In genomic region chr3:148957586-148957985, GRCh38 we compare ENCODE assay signal across 8 cellular contexts. TPM values are rescaled to one million over a fixed set of nuclear protein-coding genes. Genes with fewer than 3 reads are reported as not detected.
A peak's percentile ranks its signal among the peaks of the same experiment; 100 is the strongest.
DNase-seq lines count a peak whose midpoint lies in the region; ATAC-seq and TF ChIP-seq lines count a peak whose summit lies in the region.

No MANE protein-coding gene starts in this region.

- no peaks in the 10 kb centered on the region for H4K20me1 ChIP-seq in SU-DHL-6 (ENCODE audit: low read depth, low read length)

- no peak overlapping the region for H3K4me2 ChIP-seq in SU-DHL-6 (ENCODE audit: low read depth, low read length, poor library complexity, severe bottlenecking)

- no peaks in the 10 kb centered on the region for H3K9me2 ChIP-seq in SU-DHL-6 (replicated peaks; ENCODE audit: insufficient read depth, low read length)

- H3K9ac ChIP-seq in SU-DHL-6 (ENCODE audit: low read length), result no peak overlapping the region

- H2AFZ ChIP-seq in SU-DHL-6 (ENCODE audit: low read depth, low read length, severe bottlenecking), result peak overlapping the region; percentile 9

- H3K4me1 ChIP-seq in stomach, result peaks cover 0 to 13% (median 2%) of the 10 kb centered on the region in 4 donors

- no peak for TF ChIP-seq EP300 in stomach (IDR thresholded peaks at IDR 0.05)

- H3K4me3 ChIP-seq in SU-DHL-6 (ENCODE audit: insufficient read depth, low read length, poor library complexity, severe bottlenecking) (no peak overlapping the region), stomach (no peak overlapping the region)

- H3K36me3 ChIP-seq in SU-DHL-6 (ENCODE audit: low read length) (no peaks in the 10 kb centered on the region), stomach (no peaks in the 10 kb centered on the region)

- intact Hi-C loops in stomach (cut with DNase I; ENCODE audit: low total_unique reads), result loop anchor here (10.0 kb wide), 1 partner anchor 317 kb away; no protein-coding TSS in a partner anchor

- WGBS in stomach, 5 donors, result 71 to 90% (median 79%) methylated on average over 2 of the region's 2 CpGs

- DNase-seq in NCI-H748 (lab: John Stamatoyannopoulos, UW; ENCODE audit: unreplicated experiment) (peak; percentile 30), NCI-H748 treated with DMSO at 0.1 percent for 48 hours (lab: John Stamatoyannopoulos, UW) (no peak), left kidney (ENCODE audit: low read depth, low spot score) (peak; percentile 27), stomach (no peak), pons (ENCODE audit: low spot score) (no peak)

- H3F3A ChIP-seq in SU-DHL-6 (ENCODE audit: insufficient read depth), result no peaks in the 10 kb centered on the region

- no peaks in the 10 kb centered on the region for H3K27me3 ChIP-seq in SU-DHL-6 (ENCODE audit: low read length)
- H3K27me3 ChIP-seq in stomach, result no peaks in the 10 kb centered on the region

- H3K79me2 ChIP-seq in SU-DHL-6 (ENCODE audit: insufficient read depth, low read length), result no peaks in the 10 kb centered on the region

- TF ChIP-seq CTCF in SU-DHL-6 (IDR thresholded peaks at IDR 0.05; ENCODE audit: insufficient read depth, low read length, poor library complexity, severe bottlenecking), result peak; percentile 23
- TF ChIP-seq CTCF in stomach (IDR thresholded peaks at IDR 0.05), result no peak

- no peak overlapping the region for H3K27ac ChIP-seq in SU-DHL-6 (ENCODE audit: low read depth, low read length)
- H3K27ac ChIP-seq in stomach, result peak overlapping the region in 1 of 5 donors; percentile 89

- ATAC-seq in HG02798 (IDR thresholded peaks at IDR 0.05; ENCODE audit: poor library complexity, unreplicated experiment) (peak; percentile 46), GM19023 (IDR thresholded peaks at IDR 0.05; ENCODE audit: unreplicated experiment) (no peak)

- TF ChIP-seq POLR2A in stomach (IDR thresholded peaks at IDR 0.05), result no peak

- H3K9me3 ChIP-seq in SU-DHL-6 (ENCODE audit: insufficient read depth, low read length) (no peaks in the 10 kb centered on the region), stomach (no peaks in the 10 kb centered on the region)

RNA-seq across cellular contexts. Expression of gene GYG1, which starts 33.8 kb away (rescaled TPM):
- total RNA-seq in stomach, result 100 to 1,000 TPM in 1 of 5 donors, 10 to 100 TPM in 3, 1 to 10 TPM in 1; 4.9 to 169 (median 32.1) TPM
- 10 to 100 TPM; 36.5 to 56.5 (median 39.7) TPM for polyA plus RNA-seq in stomach

Comparison
In these comparisons a context has a peak if more than half of its experiments do, and no peak if none do; other contexts are left out.
1. DNase-seq: peak in NCI-H748 (single experiment) and left kidney (single experiment); none in NCI-H748 treated with DMSO at 0.1 percent for 48 hours (single experiment), stomach (single experiment) and pons (single experiment).